ENCODE assay signal across 1 cellular context in genomic region chr11:64225608-64226506, GRCh38.
A peak's percentile ranks its signal among the peaks of the same experiment; 100 is the strongest.
TF ChIP-seq lines count a peak whose summit lies in the region.

Gene NUDT22, plus strand, starts transcription at chr11:64226274. Its CDS starts 379 bp downstream, at chr11:64226653.
A gene with protein sequence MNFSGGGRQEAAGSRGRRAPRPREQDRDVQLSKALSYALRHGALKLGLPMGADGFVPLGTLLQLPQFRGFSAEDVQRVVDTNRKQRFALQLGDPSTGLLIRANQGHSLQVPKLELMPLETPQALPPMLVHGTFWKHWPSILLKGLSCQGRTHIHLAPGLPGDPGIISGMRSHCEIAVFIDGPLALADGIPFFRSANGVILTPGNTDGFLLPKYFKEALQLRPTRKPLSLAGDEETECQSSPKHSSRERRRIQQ (minus strand): TSS chr11:64226186. CDS start chr11:64225860, 326 bp downstream.

TF ChIP-seq in K562, 482 proteins besides CTCF, POLR2A, EP300 and RAD21 (continued from another document):
- TF ChIP-seq, protein P1, sequence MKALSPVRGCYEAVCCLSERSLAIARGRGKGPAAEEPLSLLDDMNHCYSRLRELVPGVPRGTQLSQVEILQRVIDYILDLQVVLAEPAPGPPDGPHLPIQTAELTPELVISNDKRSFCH (CRISPR knock-in tag; IDR thresholded peaks at IDR 0.05) = no peak
- TF ChIP-seq, protein P1 (tag; IDR thresholded peaks at IDR 0.05) = no peak
- TF ChIP-seq ZNF584 (CRISPR knock-in tag; IDR thresholded peaks at IDR 0.05; ENCODE audit: low read depth) (no peak), FOXK1 (CRISPR knock-in tag; IDR thresholded peaks at IDR 0.05; ENCODE audit: borderline replicate concordance) (no peak), GMEB1 (CRISPR knock-in tag; IDR thresholded peaks at IDR 0.05) (peak; percentile 50; the same call in 1 of the 2 replicates), SUPT5H (IDR thresholded peaks at IDR 0.05) (peak; percentile 80), BCOR (IDR thresholded peaks at IDR 0.05) (no peak), LARP7 (IDR thresholded peaks at IDR 0.05) (0 out of 2 replicates have a peak, but pooled peaks have one; percentile 35), EGR1 (conservative IDR thresholded peaks at IDR 0.05) (no peak), THAP12 (CRISPR knock-in tag; IDR thresholded peaks at IDR 0.05) (no peak), BDP1 (IDR thresholded peaks at IDR 0.05; ENCODE audit: insufficient read depth, insufficient read length) (no peak), ARID1B (IDR thresholded peaks at IDR 0.05) (no peak), CAMTA2 (CRISPR knock-in tag; conservative IDR thresholded peaks at IDR 0.05) (no peak), E2F8 (IDR thresholded peaks at IDR 0.05; ENCODE audit: low read depth, partially characterized antibody) (no peak), CHD1 (IDR thresholded peaks at IDR 0.05; ENCODE audit: low read length) (no peak), HDAC1 (IDR thresholded peaks at IDR 0.05) (0 out of 4 replicates have a peak, but pooled peaks of 1 of the 2 experiments have one; percentile 28), CXXC5 (CRISPR knock-in tag; IDR thresholded peaks at IDR 0.05) (peak; percentile 77), ZNF274 (IDR thresholded peaks at IDR 0.05; ENCODE audit: borderline replicate concordance, low read depth, low read length) (no peak), TCF7L2 (IDR thresholded peaks at IDR 0.05; ENCODE audit: low read depth, low read length) (no peak), TBP (optimal IDR thresholded peaks at IDR 0.05; ENCODE audit: low read depth, low read length) (peak; percentile 50), CBX5 (IDR thresholded peaks at IDR 0.05; ENCODE audit: borderline replicate concordance, low read depth) (no peak)
- TF ChIP-seq, protein P2, sequence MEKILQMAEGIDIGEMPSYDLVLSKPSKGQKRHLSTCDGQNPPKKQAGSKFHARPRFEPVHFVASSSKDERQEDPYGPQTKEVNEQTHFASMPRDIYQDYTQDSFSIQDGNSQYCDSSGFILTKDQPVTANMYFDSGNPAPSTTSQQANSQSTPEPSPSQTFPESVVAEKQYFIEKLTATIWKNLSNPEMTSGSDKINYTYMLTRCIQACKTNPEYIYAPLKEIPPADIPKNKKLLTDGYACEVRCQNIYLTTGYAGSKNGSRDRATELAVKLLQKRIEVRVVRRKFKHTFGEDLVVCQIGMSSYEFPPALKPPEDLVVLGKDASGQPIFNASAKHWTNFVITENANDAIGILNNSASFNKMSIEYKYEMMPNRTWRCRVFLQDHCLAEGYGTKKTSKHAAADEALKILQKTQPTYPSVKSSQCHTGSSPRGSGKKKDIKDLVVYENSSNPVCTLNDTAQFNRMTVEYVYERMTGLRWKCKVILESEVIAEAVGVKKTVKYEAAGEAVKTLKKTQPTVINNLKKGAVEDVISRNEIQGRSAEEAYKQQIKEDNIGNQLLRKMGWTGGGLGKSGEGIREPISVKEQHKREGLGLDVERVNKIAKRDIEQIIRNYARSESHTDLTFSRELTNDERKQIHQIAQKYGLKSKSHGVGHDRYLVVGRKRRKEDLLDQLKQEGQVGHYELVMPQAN (IDR thresholded peaks at IDR 0.05; ENCODE audit: borderline replicate concordance) = peak; percentile 41; the same call in 1 of the 2 replicates
